1 cellular context compared by ENCODE assay signal in the genomic region with DNA sequence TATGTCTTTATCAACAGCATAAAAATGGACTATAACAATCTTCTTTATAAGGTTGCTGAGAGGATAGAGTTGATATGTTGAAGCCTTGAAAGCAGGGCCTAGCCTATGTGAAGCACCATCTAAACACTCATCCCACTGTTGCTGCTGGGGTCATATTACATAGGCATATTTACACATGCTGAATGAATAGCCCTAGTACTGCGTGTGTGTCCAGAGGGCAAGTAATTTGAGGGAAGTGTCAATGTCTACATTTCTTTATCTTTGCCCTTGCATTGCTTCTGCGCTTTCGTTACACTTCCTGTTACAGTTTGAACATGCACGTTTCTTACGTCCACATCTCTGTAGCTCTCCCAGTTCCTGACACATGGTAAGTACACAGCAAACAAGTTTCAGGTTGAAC.
TF ChIP-seq lines count a peak whose summit lies in the region.

No MANE protein-coding gene starts in this region.

TF ChIP-seq in HepG2, 621 proteins besides CTCF, POLR2A, EP300 and RAD21 (continued from another document and continues in another):
- TF ChIP-seq, protein P1, sequence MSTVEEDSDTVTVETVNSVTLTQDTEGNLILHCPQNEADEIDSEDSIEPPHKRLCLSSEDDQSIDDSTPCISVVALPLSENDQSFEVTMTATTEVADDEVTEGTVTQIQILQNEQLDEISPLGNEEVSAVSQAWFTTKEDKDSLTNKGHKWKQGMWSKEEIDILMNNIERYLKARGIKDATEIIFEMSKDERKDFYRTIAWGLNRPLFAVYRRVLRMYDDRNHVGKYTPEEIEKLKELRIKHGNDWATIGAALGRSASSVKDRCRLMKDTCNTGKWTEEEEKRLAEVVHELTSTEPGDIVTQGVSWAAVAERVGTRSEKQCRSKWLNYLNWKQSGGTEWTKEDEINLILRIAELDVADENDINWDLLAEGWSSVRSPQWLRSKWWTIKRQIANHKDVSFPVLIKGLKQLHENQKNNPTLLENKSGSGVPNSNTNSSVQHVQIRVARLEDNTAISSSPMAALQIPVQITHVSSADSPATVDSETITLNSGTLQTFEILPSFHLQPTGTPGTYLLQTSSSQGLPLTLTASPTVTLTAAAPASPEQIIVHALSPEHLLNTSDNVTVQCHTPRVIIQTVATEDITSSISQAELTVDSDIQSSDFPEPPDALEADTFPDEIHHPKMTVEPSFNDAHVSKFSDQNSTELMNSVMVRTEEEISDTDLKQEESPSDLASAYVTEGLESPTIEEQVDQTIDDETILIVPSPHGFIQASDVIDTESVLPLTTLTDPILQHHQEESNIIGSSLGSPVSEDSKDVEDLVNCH (CRISPR knock-in tag; IDR thresholded peaks at IDR 0.05) = no peak
- TF ChIP-seq ZC3H4 (CRISPR knock-in tag; IDR thresholded peaks at IDR 0.05; ENCODE audit: borderline replicate concordance) (no peak), ZFP36 (IDR thresholded peaks at IDR 0.05; ENCODE audit: borderline replicate concordance, low read depth, low read length, partially characterized antibody) (no peak), TBP (CRISPR knock-in tag; IDR thresholded peaks at IDR 0.05) (no peak), SUZ12 (IDR thresholded peaks at IDR 0.05; ENCODE audit: low read depth, low read length) (no peak), KMT2A (CRISPR knock-in tag; IDR thresholded peaks at IDR 0.05) (no peak), ZNF660 (CRISPR knock-in tag; IDR thresholded peaks at IDR 0.05; ENCODE audit: borderline replicate concordance, low read depth) (no peak), TOPORS (CRISPR knock-in tag; IDR thresholded peaks at IDR 0.05) (no peak), SNRNP70 (IDR thresholded peaks at IDR 0.05; ENCODE audit: low read depth, low read length) (no peak), ISL2 (CRISPR knock-in tag; IDR thresholded peaks at IDR 0.05) (no peak), PTBP1 (IDR thresholded peaks at IDR 0.05; ENCODE audit: low read depth, low read length, poor library complexity, severe bottlenecking) (no peak), RELA (CRISPR knock-in tag; IDR thresholded peaks at IDR 0.05) (no peak), ZNF629 (CRISPR knock-in tag; conservative IDR thresholded peaks at IDR 0.05) (no peak), HIVEP1 (CRISPR knock-in tag; IDR thresholded peaks at IDR 0.05) (no peak), MIXL1 (CRISPR knock-in tag; IDR thresholded peaks at IDR 0.05) (peak; percentile 77; the same call in 1 of the 2 replicates), NFYB (CRISPR knock-in tag; IDR thresholded peaks at IDR 0.05) (no peak), GFI1 (CRISPR knock-in tag; IDR thresholded peaks at IDR 0.05; ENCODE audit: borderline replicate concordance) (no peak; the same call in 1 of the 2 replicates), ELF4 (CRISPR knock-in tag; IDR thresholded peaks at IDR 0.05; ENCODE audit: borderline replicate concordance) (0 out of 2 replicates have a peak, but pooled peaks have one; percentile 22), ZNF563 (CRISPR knock-in tag; IDR thresholded peaks at IDR 0.05) (no peak), PAWR (CRISPR knock-in tag; IDR thresholded peaks at IDR 0.05; ENCODE audit: borderline replicate concordance) (no peak), ZNF552 (CRISPR knock-in tag; IDR thresholded peaks at IDR 0.05; ENCODE audit: borderline replicate concordance) (no peak), BCL6 (CRISPR knock-in tag; IDR thresholded peaks at IDR 0.05) (peak; percentile 77)
- TF ChIP-seq, protein P2, sequence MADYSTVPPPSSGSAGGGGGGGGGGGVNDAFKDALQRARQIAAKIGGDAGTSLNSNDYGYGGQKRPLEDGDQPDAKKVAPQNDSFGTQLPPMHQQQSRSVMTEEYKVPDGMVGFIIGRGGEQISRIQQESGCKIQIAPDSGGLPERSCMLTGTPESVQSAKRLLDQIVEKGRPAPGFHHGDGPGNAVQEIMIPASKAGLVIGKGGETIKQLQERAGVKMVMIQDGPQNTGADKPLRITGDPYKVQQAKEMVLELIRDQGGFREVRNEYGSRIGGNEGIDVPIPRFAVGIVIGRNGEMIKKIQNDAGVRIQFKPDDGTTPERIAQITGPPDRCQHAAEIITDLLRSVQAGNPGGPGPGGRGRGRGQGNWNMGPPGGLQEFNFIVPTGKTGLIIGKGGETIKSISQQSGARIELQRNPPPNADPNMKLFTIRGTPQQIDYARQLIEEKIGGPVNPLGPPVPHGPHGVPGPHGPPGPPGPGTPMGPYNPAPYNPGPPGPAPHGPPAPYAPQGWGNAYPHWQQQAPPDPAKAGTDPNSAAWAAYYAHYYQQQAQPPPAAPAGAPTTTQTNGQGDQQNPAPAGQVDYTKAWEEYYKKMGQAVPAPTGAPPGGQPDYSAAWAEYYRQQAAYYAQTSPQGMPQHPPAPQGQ (CRISPR knock-in tag; IDR thresholded peaks at IDR 0.05; ENCODE audit: borderline replicate concordance) = 0 out of 2 replicates have a peak, but pooled peaks have one; percentile 24
- TF ChIP-seq, protein P3, sequence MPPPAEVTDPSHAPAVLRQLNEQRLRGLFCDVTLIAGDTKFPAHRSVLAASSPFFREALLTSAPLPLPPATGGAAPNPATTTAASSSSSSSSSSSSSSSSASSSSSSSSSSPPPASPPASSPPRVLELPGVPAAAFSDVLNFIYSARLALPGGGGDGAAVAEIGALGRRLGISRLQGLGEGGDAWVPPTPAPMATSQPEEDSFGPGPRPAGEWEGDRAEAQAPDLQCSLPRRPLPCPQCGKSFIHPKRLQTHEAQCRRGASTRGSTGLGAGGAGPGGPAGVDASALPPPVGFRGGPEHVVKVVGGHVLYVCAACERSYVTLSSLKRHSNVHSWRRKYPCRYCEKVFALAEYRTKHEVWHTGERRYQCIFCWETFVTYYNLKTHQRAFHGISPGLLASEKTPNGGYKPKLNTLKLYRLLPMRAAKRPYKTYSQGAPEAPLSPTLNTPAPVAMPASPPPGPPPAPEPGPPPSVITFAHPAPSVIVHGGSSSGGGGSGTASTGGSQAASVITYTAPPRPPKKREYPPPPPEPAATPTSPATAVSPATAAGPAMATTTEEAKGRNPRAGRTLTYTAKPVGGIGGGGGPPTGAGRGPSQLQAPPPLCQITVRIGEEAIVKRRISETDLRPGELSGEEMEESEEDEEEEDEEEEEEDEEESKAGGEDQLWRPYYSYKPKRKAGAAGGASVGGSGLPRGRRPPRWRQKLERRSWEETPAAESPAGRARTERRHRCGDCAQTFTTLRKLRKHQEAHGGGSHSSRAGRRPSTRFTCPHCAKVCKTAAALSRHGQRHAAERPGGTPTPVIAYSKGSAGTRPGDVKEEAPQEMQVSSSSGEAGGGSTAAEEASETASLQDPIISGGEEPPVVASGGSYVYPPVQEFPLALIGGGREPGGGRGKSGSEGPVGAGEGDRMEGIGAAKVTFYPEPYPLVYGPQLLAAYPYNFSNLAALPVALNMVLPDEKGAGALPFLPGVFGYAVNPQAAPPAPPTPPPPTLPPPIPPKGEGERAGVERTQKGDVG (CRISPR knock-in tag; IDR thresholded peaks at IDR 0.05; ENCODE audit: borderline replicate concordance) = no peak
- TF ChIP-seq, protein P4, sequence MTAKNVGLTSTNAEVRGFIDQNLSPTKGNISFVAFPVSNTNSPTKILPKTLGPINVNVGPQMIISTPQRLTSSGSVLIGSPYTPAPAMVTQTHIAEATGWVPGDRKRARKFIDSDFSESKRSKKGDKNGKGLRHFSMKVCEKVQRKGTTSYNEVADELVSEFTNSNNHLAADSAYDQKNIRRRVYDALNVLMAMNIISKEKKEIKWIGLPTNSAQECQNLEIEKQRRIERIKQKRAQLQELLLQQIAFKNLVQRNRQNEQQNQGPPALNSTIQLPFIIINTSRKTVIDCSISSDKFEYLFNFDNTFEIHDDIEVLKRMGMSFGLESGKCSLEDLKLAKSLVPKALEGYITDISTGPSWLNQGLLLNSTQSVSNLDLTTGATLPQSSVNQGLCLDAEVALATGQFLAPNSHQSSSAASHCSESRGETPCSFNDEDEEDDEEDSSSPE (CRISPR knock-in tag; IDR thresholded peaks at IDR 0.05) = no peak
- TF ChIP-seq, protein P5, sequence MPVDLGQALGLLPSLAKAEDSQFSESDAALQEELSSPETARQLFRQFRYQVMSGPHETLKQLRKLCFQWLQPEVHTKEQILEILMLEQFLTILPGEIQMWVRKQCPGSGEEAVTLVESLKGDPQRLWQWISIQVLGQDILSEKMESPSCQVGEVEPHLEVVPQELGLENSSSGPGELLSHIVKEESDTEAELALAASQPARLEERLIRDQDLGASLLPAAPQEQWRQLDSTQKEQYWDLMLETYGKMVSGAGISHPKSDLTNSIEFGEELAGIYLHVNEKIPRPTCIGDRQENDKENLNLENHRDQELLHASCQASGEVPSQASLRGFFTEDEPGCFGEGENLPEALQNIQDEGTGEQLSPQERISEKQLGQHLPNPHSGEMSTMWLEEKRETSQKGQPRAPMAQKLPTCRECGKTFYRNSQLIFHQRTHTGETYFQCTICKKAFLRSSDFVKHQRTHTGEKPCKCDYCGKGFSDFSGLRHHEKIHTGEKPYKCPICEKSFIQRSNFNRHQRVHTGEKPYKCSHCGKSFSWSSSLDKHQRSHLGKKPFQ (CRISPR knock-in tag; IDR thresholded peaks at IDR 0.05; ENCODE audit: insufficient replicate concordance) = no peak
- TF ChIP-seq, protein P6, sequence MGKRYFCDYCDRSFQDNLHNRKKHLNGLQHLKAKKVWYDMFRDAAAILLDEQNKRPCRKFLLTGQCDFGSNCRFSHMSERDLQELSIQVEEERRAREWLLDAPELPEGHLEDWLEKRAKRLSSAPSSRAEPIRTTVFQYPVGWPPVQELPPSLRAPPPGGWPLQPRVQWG (CRISPR knock-in tag; IDR thresholded peaks at IDR 0.05; ENCODE audit: borderline replicate concordance, low read depth) = no peak
- TF ChIP-seq, protein P7, sequence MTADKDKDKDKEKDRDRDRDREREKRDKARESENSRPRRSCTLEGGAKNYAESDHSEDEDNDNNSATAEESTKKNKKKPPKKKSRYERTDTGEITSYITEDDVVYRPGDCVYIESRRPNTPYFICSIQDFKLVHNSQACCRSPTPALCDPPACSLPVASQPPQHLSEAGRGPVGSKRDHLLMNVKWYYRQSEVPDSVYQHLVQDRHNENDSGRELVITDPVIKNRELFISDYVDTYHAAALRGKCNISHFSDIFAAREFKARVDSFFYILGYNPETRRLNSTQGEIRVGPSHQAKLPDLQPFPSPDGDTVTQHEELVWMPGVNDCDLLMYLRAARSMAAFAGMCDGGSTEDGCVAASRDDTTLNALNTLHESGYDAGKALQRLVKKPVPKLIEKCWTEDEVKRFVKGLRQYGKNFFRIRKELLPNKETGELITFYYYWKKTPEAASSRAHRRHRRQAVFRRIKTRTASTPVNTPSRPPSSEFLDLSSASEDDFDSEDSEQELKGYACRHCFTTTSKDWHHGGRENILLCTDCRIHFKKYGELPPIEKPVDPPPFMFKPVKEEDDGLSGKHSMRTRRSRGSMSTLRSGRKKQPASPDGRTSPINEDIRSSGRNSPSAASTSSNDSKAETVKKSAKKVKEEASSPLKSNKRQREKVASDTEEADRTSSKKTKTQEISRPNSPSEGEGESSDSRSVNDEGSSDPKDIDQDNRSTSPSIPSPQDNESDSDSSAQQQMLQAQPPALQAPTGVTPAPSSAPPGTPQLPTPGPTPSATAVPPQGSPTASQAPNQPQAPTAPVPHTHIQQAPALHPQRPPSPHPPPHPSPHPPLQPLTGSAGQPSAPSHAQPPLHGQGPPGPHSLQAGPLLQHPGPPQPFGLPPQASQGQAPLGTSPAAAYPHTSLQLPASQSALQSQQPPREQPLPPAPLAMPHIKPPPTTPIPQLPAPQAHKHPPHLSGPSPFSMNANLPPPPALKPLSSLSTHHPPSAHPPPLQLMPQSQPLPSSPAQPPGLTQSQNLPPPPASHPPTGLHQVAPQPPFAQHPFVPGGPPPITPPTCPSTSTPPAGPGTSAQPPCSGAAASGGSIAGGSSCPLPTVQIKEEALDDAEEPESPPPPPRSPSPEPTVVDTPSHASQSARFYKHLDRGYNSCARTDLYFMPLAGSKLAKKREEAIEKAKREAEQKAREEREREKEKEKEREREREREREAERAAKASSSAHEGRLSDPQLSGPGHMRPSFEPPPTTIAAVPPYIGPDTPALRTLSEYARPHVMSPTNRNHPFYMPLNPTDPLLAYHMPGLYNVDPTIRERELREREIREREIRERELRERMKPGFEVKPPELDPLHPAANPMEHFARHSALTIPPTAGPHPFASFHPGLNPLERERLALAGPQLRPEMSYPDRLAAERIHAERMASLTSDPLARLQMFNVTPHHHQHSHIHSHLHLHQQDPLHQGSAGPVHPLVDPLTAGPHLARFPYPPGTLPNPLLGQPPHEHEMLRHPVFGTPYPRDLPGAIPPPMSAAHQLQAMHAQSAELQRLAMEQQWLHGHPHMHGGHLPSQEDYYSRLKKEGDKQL (CRISPR knock-in tag; IDR thresholded peaks at IDR 0.05; ENCODE audit: low read depth) = peak; percentile 74; the same call in 1 of the 2 replicates
- TF ChIP-seq, protein P8, sequence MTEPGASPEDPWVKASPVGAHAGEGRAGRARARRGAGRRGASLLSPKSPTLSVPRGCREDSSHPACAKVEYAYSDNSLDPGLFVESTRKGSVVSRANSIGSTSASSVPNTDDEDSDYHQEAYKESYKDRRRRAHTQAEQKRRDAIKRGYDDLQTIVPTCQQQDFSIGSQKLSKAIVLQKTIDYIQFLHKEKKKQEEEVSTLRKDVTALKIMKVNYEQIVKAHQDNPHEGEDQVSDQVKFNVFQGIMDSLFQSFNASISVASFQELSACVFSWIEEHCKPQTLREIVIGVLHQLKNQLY (CRISPR knock-in tag; IDR thresholded peaks at IDR 0.05) = 0 out of 2 replicates have a peak, but pooled peaks have one; percentile 32
- TF ChIP-seq, protein P9, sequence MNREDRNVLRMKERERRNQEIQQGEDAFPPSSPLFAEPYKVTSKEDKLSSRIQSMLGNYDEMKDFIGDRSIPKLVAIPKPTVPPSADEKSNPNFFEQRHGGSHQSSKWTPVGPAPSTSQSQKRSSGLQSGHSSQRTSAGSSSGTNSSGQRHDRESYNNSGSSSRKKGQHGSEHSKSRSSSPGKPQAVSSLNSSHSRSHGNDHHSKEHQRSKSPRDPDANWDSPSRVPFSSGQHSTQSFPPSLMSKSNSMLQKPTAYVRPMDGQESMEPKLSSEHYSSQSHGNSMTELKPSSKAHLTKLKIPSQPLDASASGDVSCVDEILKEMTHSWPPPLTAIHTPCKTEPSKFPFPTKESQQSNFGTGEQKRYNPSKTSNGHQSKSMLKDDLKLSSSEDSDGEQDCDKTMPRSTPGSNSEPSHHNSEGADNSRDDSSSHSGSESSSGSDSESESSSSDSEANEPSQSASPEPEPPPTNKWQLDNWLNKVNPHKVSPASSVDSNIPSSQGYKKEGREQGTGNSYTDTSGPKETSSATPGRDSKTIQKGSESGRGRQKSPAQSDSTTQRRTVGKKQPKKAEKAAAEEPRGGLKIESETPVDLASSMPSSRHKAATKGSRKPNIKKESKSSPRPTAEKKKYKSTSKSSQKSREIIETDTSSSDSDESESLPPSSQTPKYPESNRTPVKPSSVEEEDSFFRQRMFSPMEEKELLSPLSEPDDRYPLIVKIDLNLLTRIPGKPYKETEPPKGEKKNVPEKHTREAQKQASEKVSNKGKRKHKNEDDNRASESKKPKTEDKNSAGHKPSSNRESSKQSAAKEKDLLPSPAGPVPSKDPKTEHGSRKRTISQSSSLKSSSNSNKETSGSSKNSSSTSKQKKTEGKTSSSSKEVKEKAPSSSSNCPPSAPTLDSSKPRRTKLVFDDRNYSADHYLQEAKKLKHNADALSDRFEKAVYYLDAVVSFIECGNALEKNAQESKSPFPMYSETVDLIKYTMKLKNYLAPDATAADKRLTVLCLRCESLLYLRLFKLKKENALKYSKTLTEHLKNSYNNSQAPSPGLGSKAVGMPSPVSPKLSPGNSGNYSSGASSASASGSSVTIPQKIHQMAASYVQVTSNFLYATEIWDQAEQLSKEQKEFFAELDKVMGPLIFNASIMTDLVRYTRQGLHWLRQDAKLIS (CRISPR knock-in tag; IDR thresholded peaks at IDR 0.05) = no peak
